Comparison of ENCODE assay signal across 19 cellular contexts in the genomic region with DNA sequence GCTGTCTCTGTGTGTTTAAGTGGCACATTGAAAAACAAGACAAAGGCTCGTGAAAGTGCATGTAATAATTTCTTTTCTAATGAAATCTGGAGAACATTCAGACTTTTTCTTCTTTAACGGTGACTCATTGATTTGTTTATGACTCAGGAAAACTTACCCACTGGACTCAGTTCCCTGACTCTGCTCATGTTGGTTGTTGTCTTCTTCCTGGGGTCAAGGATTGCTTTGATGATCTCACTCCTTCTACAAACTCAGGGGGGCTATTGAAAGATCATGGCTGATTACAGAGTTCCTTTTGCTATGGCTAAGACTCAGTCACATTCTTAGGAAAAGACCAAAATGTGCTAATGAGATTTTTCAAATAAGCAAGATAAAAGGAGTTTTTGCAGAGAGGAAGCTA.
DNase-seq lines count a peak whose midpoint lies in the region; ATAC-seq, FAIRE-seq and TF ChIP-seq lines count a peak whose summit lies in the region.
"Had no signal": no experiment of that assay in that cellular context is flagged by ENCODE, and none has a peak within 500 bp of the region (broad histone marks: within the 10 kb centered on the region; RNA-seq: fewer than 3 reads in every experiment).

No MANE protein-coding gene starts in this region.

- no peaks in the 10 kb centered on the region for H3K36me3 ChIP-seq in HepG2 (replicated peaks in 1 of 2; ENCODE audit: control insufficient read depth in 1 of 2, insufficient read depth in 2 of 2, low read length in 2 of 2)
- no peaks in the 10 kb centered on the region for H3K36me3 ChIP-seq in right lobe of liver
- H3K36me3 ChIP-seq: spleen, upper lobe of left lung had no signal

- H3K27ac ChIP-seq in HepG2 (ENCODE audit: extremely low read length, insufficient read depth, low read length) = no peak overlapping the region
- no peak overlapping the region for H3K27ac ChIP-seq in right lobe of liver
- H3K27ac ChIP-seq: epithelial cell of prostate, parathyroid adenoma, SK-N-MC, spleen, upper lobe of left lung had no signal

- POLR2A ChIA-PET in HepG2 (lab: Yijun Ruan, JAX) = no interaction called here

- TF ChIP-seq RAD21 in HepG2 (CRISPR knock-in tag; IDR thresholded peaks at IDR 0.05) = no peak

- WGBS in HepG2 (ENCODE audit: low lambda C conversion rate) = 2% methylated on average over 2 of the region's 2 CpGs
- 22% methylated on average over 2 of the region's 2 CpGs for WGBS in right lobe of liver (ENCODE audit: insufficient coverage, low coverage, low lambda C conversion rate, missing lambda C conversion rate)

- CTCF ChIA-PET in HepG2 (lab: Yijun Ruan, JAX; ENCODE audit: low intra/inter-chr PET ratio, low total read pairs) = no interaction called here

- TF ChIP-seq CTCF in HepG2 (CRISPR knock-in tag; IDR thresholded peaks at IDR 0.05) = no peak
- no peak for TF ChIP-seq CTCF in right lobe of liver (IDR thresholded peaks at IDR 0.05)
- TF ChIP-seq CTCF in astrocyte of the cerebellum (IDR thresholded peaks at IDR 0.05; ENCODE audit: low read depth, low read length, missing control alignments) = no peak
- TF ChIP-seq CTCF in fibroblast of villous mesenchyme (IDR thresholded peaks at IDR 0.05; ENCODE audit: insufficient read depth, low read depth, low read length) = no peak

- FAIRE-seq in HepG2 (lab: Jason Lieb, UNC) (no peak), urothelium cell line (lab: Jason Lieb, UNC) (no peak)
- FAIRE-seq: colon, TTC549 had no signal

- H3K4me3 ChIP-seq in HepG2 (replicated peaks in 1 of 3; ENCODE audit: insufficient read depth in 1 of 3, low read depth in 2 of 3, low read length in 3 of 3) = no peak overlapping the region
- no peak overlapping the region for H3K4me3 ChIP-seq in right lobe of liver
- H3K4me3 ChIP-seq in astrocyte of the cerebellum (ENCODE audit: low read depth, low read length) = no peak overlapping the region
- no peak overlapping the region for H3K4me3 ChIP-seq in fibroblast of villous mesenchyme (ENCODE audit: low read depth, low read length)
- H3K4me3 ChIP-seq: SK-N-MC, spleen, upper lobe of left lung had no signal

- H3K9me3 ChIP-seq in HepG2 (ENCODE audit: low read length) = no peaks in the 10 kb centered on the region
- H3K9me3 ChIP-seq in right lobe of liver = no peaks in the 10 kb centered on the region
- H3K9me3 ChIP-seq: upper lobe of left lung had no signal

- TF ChIP-seq EP300 in HepG2 (IDR thresholded peaks at IDR 0.05; ENCODE audit: low read depth in 2 of 2, low read length in 2 of 2) (no peak), HepG2 (CRISPR knock-in tag; IDR thresholded peaks at IDR 0.05; ENCODE audit: borderline replicate concordance) (no peak)

- DNase-seq in HepG2 (ENCODE audit: low spot score) (no peak), right lobe of liver (no peak), astrocyte of the cerebellum (ENCODE audit: low read depth) (peak; percentile 38), fibroblast of villous mesenchyme (ENCODE audit: low read depth) (peak; percentile 56), urothelium cell line (ENCODE audit: low spot score) (peak; percentile 41), NCI-H82 treated with DMSO at 0.1 percent for 48 hours (lab: John Stamatoyannopoulos, UW; ENCODE audit: unreplicated experiment) (no peak)
- DNase-seq in stimulated activated effector memory CD8-positive, alpha-beta T cell treated with anti-CD3 and anti-CD28 coated beads, Interleukin-12 subunit alpha, Interleukin-12 subunit beta, amount 100 ng/mL, for 72 hours (ENCODE audit: low spot score in 2 of 2) = no peak
- DNase-seq: activated naive CD8-positive, alpha-beta T cell treated with anti-CD3 and anti-CD28 coated beads, Interleukin-2, amount 50 U/mL, for 24 hours; NCI-H1417 treated with DMSO at 0.1 percent for 48 hours; NCI-H446; spleen; stimulated activated naive CD4-positive, alpha-beta T cell; upper lobe of left lung had no signal

- no peaks in the 10 kb centered on the region for H3K9me3 Mint-ChIP-seq in stimulated activated effector memory CD8-positive, alpha-beta T cell treated with anti-CD3 and anti-CD28 coated beads, Interleukin-12 subunit alpha, Interleukin-12 subunit beta, amount 100 ng/mL, for 72 hours
- no peaks in the 10 kb centered on the region for H3K9me3 Mint-ChIP-seq in stimulated activated memory B cell treated with anti-CD40 and anti-IgM and Interleukin-4, amounts not matched to agents 10 μg/mL and 1 μg/mL and 100 μg/mL, for 72 hours
- H3K9me3 Mint-ChIP-seq: activated naive CD8-positive, alpha-beta T cell treated with anti-CD3 and anti-CD28 coated beads, Interleukin-2, amount 50 U/mL, for 24 hours had no signal

- H3K9ac ChIP-seq in HepG2 (ENCODE audit: insufficient read depth, low read depth, low read length) = no peak overlapping the region
- H3K9ac ChIP-seq: parathyroid adenoma had no signal

- H3K79me2 ChIP-seq in HepG2 (ENCODE audit: insufficient read depth, low read length) = no peaks in the 10 kb centered on the region
- H3K79me2 ChIP-seq: parathyroid adenoma had no signal

- BruUV-seq in HepG2 (replicated peaks; lab: Mats Ljungman, UMichigan) = no TSS peak

- H3K27me3 ChIP-seq in HepG2 (ENCODE audit: control insufficient read depth in 1 of 2, insufficient read depth in 2 of 2, low read length in 2 of 2) (no peaks in the 10 kb centered on the region; a peak in 1 of 5 replicates), right lobe of liver (no peaks in the 10 kb centered on the region)
- H3K27me3 ChIP-seq: upper lobe of left lung had no signal

- in situ Hi-C loops in HepG2 (cut with HindIII; ENCODE audit: extremely low pct_ligation_motif_present, low pct_unique_long_range_greater_than_20kb) = no loop called here
- in situ Hi-C loops in astrocyte of the cerebellum (cut with HindIII; ENCODE audit: low sequenced_read_pairs) = no loop called here

- intact Hi-C loops in HepG2 (cut with micrococcal nuclease; ENCODE audit: unreplicated experiment) = no loop called here
- intact Hi-C loops in right lobe of liver (cut with DNase I) = no loop called here

- H3K4me1 Mint-ChIP-seq in stimulated activated effector memory CD8-positive, alpha-beta T cell treated with anti-CD3 and anti-CD28 coated beads, Interleukin-12 subunit alpha, Interleukin-12 subunit beta, amount 100 ng/mL, for 72 hours = no peaks in the 10 kb centered on the region
- no peaks in the 10 kb centered on the region for H3K4me1 Mint-ChIP-seq in stimulated activated memory B cell treated with anti-CD40 and anti-IgM and Interleukin-4, amounts not matched to agents 10 μg/mL and 1 μg/mL and 100 μg/mL, for 72 hours
- H3K4me1 Mint-ChIP-seq: activated naive CD8-positive, alpha-beta T cell treated with anti-CD3 and anti-CD28 coated beads, Interleukin-2, amount 50 U/mL, for 24 hours had no signal

- H3K27ac Mint-ChIP-seq in stimulated activated effector memory CD8-positive, alpha-beta T cell treated with anti-CD3 and anti-CD28 coated beads, Interleukin-12 subunit alpha, Interleukin-12 subunit beta, amount 100 ng/mL, for 72 hours = no peak overlapping the region
- no peak overlapping the region for H3K27ac Mint-ChIP-seq in stimulated activated memory B cell treated with anti-CD40 and anti-IgM and Interleukin-4, amounts not matched to agents 10 μg/mL and 1 μg/mL and 100 μg/mL, for 72 hours
- H3K27ac Mint-ChIP-seq: activated naive CD8-positive, alpha-beta T cell treated with anti-CD3 and anti-CD28 coated beads, Interleukin-2, amount 50 U/mL, for 24 hours had no signal

- H3K4me3 Mint-ChIP-seq in stimulated activated effector memory CD8-positive, alpha-beta T cell treated with anti-CD3 and anti-CD28 coated beads, Interleukin-12 subunit alpha, Interleukin-12 subunit beta, amount 100 ng/mL, for 72 hours = no peak overlapping the region
- H3K4me3 Mint-ChIP-seq in stimulated activated memory B cell treated with anti-CD40 and anti-IgM and Interleukin-4, amounts not matched to agents 10 μg/mL and 1 μg/mL and 100 μg/mL, for 72 hours = no peak overlapping the region
- H3K4me3 Mint-ChIP-seq: activated naive CD8-positive, alpha-beta T cell treated with anti-CD3 and anti-CD28 coated beads, Interleukin-2, amount 50 U/mL, for 24 hours had no signal

- ATAC-seq in HepG2 (no peak), right lobe of liver (no peak)
- no peak for ATAC-seq in stimulated activated effector memory CD8-positive, alpha-beta T cell treated with anti-CD3 and anti-CD28 coated beads, Interleukin-12 subunit alpha, Interleukin-12 subunit beta, amount 100 ng/mL, for 72 hours
- ATAC-seq in stimulated activated memory B cell treated with anti-CD40 and anti-IgM and Interleukin-4, amounts not matched to agents 10 μg/mL and 1 μg/mL and 100 μg/mL, for 72 hours = no peak
- ATAC-seq: activated naive CD8-positive, alpha-beta T cell treated with anti-CD3 and anti-CD28 coated beads, Interleukin-2, amount 50 U/mL, for 24 hours had no signal

- TF ChIP-seq POLR2A in HepG2 (IDR thresholded peaks at IDR 0.05; ENCODE audit: insufficient read depth in 1 of 2, low read depth in 2 of 2, low read length in 2 of 2) (no peak), right lobe of liver (IDR thresholded peaks at IDR 0.05) (no peak)

- peaks cover 14% of the 10 kb centered on the region for H3K4me1 ChIP-seq in HepG2 (ENCODE audit: insufficient read depth, low read length)
- no peaks in the 10 kb centered on the region for H3K4me1 ChIP-seq in right lobe of liver
- H3K4me1 ChIP-seq: parathyroid adenoma, spleen, upper lobe of left lung had no signal

- H2AFZ ChIP-seq in HepG2 (ENCODE audit: low read length) = no peak overlapping the region
- H2AFZ ChIP-seq: parathyroid adenoma had no signal

- no peaks in the 10 kb centered on the region for H3K36me3 Mint-ChIP-seq in stimulated activated effector memory CD8-positive, alpha-beta T cell treated with anti-CD3 and anti-CD28 coated beads, Interleukin-12 subunit alpha, Interleukin-12 subunit beta, amount 100 ng/mL, for 72 hours
- no peaks in the 10 kb centered on the region for H3K36me3 Mint-ChIP-seq in stimulated activated memory B cell treated with anti-CD40 and anti-IgM and Interleukin-4, amounts not matched to agents 10 μg/mL and 1 μg/mL and 100 μg/mL, for 72 hours

- H3K4me2 ChIP-seq in HepG2 (ENCODE audit: low read depth, low read length) = no peak overlapping the region

- peaks cover 9% of the 10 kb centered on the region for H3K27me3 Mint-ChIP-seq in stimulated activated memory B cell treated with anti-CD40 and anti-IgM and Interleukin-4, amounts not matched to agents 10 μg/mL and 1 μg/mL and 100 μg/mL, for 72 hours

- H4K20me1 ChIP-seq in HepG2 (ENCODE audit: insufficient read depth, low read length) = no peaks in the 10 kb centered on the region

TF ChIP-seq in HepG2, 621 proteins besides CTCF, POLR2A, EP300 and RAD21:
- no peak for TF ChIP-seq NFE2L1 (CRISPR knock-in tag; IDR thresholded peaks at IDR 0.05; ENCODE audit: borderline replicate concordance)
- TF ChIP-seq FOSL2 (CRISPR knock-in tag; IDR thresholded peaks at IDR 0.05) = peak; percentile 30; the same call in 1 of the 2 replicates
- TF ChIP-seq DMAP1 (CRISPR knock-in tag; IDR thresholded peaks at IDR 0.05) = no peak

Comparison
In these comparisons a context has a peak if more than half of its experiments do, and no peak if none do; other contexts are left out.
1. DNase-seq: peak in astrocyte of the cerebellum (single experiment), fibroblast of villous mesenchyme (single experiment) and urothelium cell line (single experiment); none in HepG2 (single experiment), right lobe of liver (0 of 3), stimulated activated effector memory CD8-positive, alpha-beta T cell treated with anti-CD3 and anti-CD28 coated beads, Interleukin-12 subunit alpha, Interleukin-12 subunit beta, amount 100 ng/mL, for 72 hours (0 of 2) and NCI-H82 treated with DMSO at 0.1 percent for 48 hours (single experiment).